10 cellular contexts compared by ENCODE assay signal in genomic region chr13:46666727-46667456, GRCh38.
DNase-seq lines count a peak whose midpoint lies in the region; ATAC-seq and TF ChIP-seq lines count a peak whose summit lies in the region.
"Had no signal": no experiment of that assay in that cellular context is flagged by ENCODE, and none has a peak within 500 bp of the region (broad histone marks: within the 10 kb centered on the region; RNA-seq: fewer than 3 reads in every experiment).

No MANE protein-coding gene starts in this region.

- TF ChIP-seq CTCF in SU-DHL-6 (IDR thresholded peaks at IDR 0.05; ENCODE audit: insufficient read depth, low read length, poor library complexity, severe bottlenecking) (no peak), hepatocyte (IDR thresholded peaks at IDR 0.05; ENCODE audit: poor library complexity) (no peak), tibial artery (IDR thresholded peaks at IDR 0.05) (peak in 1 of 2 experiments; percentile 30)

- no peaks in the 10 kb centered on the region for H3K27me3 Mint-ChIP-seq in activated T-cell treated with anti-CD3 and anti-CD28 coated beads, Interleukin-2, amount 50 U/mL, for 4 hours (ENCODE audit: low read depth)

- H3K27ac ChIP-seq in SU-DHL-6 (ENCODE audit: low read depth, low read length): peak overlapping the region; percentile 36
- H3K27ac ChIP-seq in hepatocyte: peak overlapping the region; percentile 85
- peak overlapping the region; percentile 48 to 63 for H3K27ac ChIP-seq in tibial artery

- intact Hi-C loops in tibial artery (cut with DNase I; ENCODE audit: low total_unique reads): no loop called here

- H3F3A ChIP-seq in SU-DHL-6 (ENCODE audit: insufficient read depth): no peaks in the 10 kb centered on the region

- peaks cover 11% of the 10 kb centered on the region for H3K36me3 Mint-ChIP-seq in activated T-cell treated with anti-CD3 and anti-CD28 coated beads, Interleukin-2, amount 50 U/mL, for 4 hours (ENCODE audit: insufficient read depth)

- H4K20me1 ChIP-seq in SU-DHL-6 (ENCODE audit: low read depth, low read length): no peaks in the 10 kb centered on the region; the same call in 1 of the 2 replicates
- no peaks in the 10 kb centered on the region for H4K20me1 ChIP-seq in hepatocyte (ENCODE audit: insufficient read depth, poor library complexity, severe bottlenecking)

- no peaks in the 10 kb centered on the region for H3K9me3 Mint-ChIP-seq in activated T-cell treated with anti-CD3 and anti-CD28 coated beads, Interleukin-2, amount 50 U/mL, for 4 hours

- H3K9ac ChIP-seq in SU-DHL-6 (ENCODE audit: low read length): 0 out of 2 replicates have a peak overlapping the region, but pooled peaks have one; percentile 15

- H3K9me3 ChIP-seq in SU-DHL-6 (ENCODE audit: insufficient read depth, low read length) (no peaks in the 10 kb centered on the region), hepatocyte (ENCODE audit: low read depth) (no peaks in the 10 kb centered on the region), tibial artery (no peaks in the 10 kb centered on the region)

- H3K4me1 ChIP-seq in hepatocyte (ENCODE audit: insufficient read depth) (peaks cover 38% of the 10 kb centered on the region), tibial artery (peaks cover 0 to 58% (median 40%) of the 10 kb centered on the region in 4 donors)

- DNase-seq in activated T-cell treated with anti-CD3 and anti-CD28 coated beads, Interleukin-2, amount 50 U/mL, for 4 hours: no peak
- DNase-seq in activated T-cell treated with anti-CD3 and anti-CD28 coated beads, Interleukin-2, amount 50 U/mL, for 1 hour: no peak
- DNase-seq in hepatocyte (ENCODE audit: low spot score) (peak; percentile 21), tibial artery (peak in 1 of 2 donors; percentile 82), DMS53 (lab: John Stamatoyannopoulos, UW) (no peak), NCI-H748 treated with DMSO at 0.1 percent for 48 hours (lab: John Stamatoyannopoulos, UW) (no peak), NCI-H748 (lab: John Stamatoyannopoulos, UW; ENCODE audit: unreplicated experiment) (no peak)
- DNase-seq: C1 segment of cervical spinal cord, SW 1271 had no signal

- H2AFZ ChIP-seq in SU-DHL-6 (ENCODE audit: low read depth, low read length, severe bottlenecking): no peak overlapping the region
- no peak overlapping the region for H2AFZ ChIP-seq in hepatocyte

- H3K79me2 ChIP-seq in SU-DHL-6 (ENCODE audit: insufficient read depth, low read length): peaks cover 24% of the 10 kb centered on the region; the same call in 1 of the 2 replicates
- peaks cover 54% of the 10 kb centered on the region for H3K79me2 ChIP-seq in hepatocyte

- no peaks in the 10 kb centered on the region for H3K9me2 ChIP-seq in SU-DHL-6 (replicated peaks; ENCODE audit: insufficient read depth, low read length)
- H3K9me2 ChIP-seq in hepatocyte (replicated peaks; ENCODE audit: insufficient read depth): no peaks in the 10 kb centered on the region

- ATAC-seq in activated T-cell treated with anti-CD3 and anti-CD28 coated beads, Interleukin-2, amount 50 U/mL, for 4 hours: no peak

- peaks cover 59% of the 10 kb centered on the region for H3K4me1 Mint-ChIP-seq in activated T-cell treated with anti-CD3 and anti-CD28 coated beads, Interleukin-2, amount 50 U/mL, for 4 hours (ENCODE audit: low read depth)

- 45% methylated on average over 3 of the region's 3 CpGs for WGBS in hepatocyte (ENCODE audit: low lambda C conversion rate, missing lambda C conversion rate)

- H3K4me3 ChIP-seq in SU-DHL-6 (ENCODE audit: insufficient read depth, low read length, poor library complexity, severe bottlenecking) (no peak overlapping the region), hepatocyte (no peak overlapping the region), tibial artery (no peak overlapping the region)

- H3K4me3 Mint-ChIP-seq in activated T-cell treated with anti-CD3 and anti-CD28 coated beads, Interleukin-2, amount 50 U/mL, for 4 hours: peak overlapping the region; percentile 49

- H3K4me2 ChIP-seq in SU-DHL-6 (ENCODE audit: low read depth, low read length, poor library complexity, severe bottlenecking): peak overlapping the region; percentile 66
- peak overlapping the region; percentile 65 for H3K4me2 ChIP-seq in hepatocyte

- H3K36me3 ChIP-seq in SU-DHL-6 (ENCODE audit: low read length): no peaks in the 10 kb centered on the region
- H3K36me3 ChIP-seq in hepatocyte (replicated peaks; ENCODE audit: insufficient read depth, low read depth): no peaks in the 10 kb centered on the region
- peaks cover 0 to 15% (median 0%) of the 10 kb centered on the region in 3 donors for H3K36me3 ChIP-seq in tibial artery

- no peaks in the 10 kb centered on the region for H3K27me3 ChIP-seq in SU-DHL-6 (ENCODE audit: low read length)
- H3K27me3 ChIP-seq in hepatocyte: no peaks in the 10 kb centered on the region
- H3K27me3 ChIP-seq in tibial artery: no peaks in the 10 kb centered on the region
